In genomic region chr14:90175631-90176030, GRCh38 we compare ENCODE assay signal across 8 cellular contexts.
"Had no signal": no experiment of that assay in that cellular context is flagged by ENCODE, and none has a peak within 500 bp of the region (broad histone marks: within the 10 kb centered on the region; RNA-seq: fewer than 3 reads in every experiment).

No MANE protein-coding gene starts in this region.

- FAIRE-seq: G401.6, GM12878, GM12891, GM12892, GM18507, GM19239 had no signal

- H3K4me3 ChIP-seq: GM12878 had no signal

- ATAC-seq: GM12878 had no signal

- DNase-seq: GDM1, GF-D8 had no signal
